ENCODE assay signal across 12 cellular contexts in genomic region chrX:1464282-1465131, GRCh38. TPM values are rescaled to one million over a fixed set of nuclear protein-coding genes. Genes with fewer than 3 reads are reported as not detected.
DNase-seq lines count a peak whose midpoint lies in the region; ATAC-seq and TF ChIP-seq lines count a peak whose summit lies in the region.
"Had no signal": no experiment of that assay in that cellular context is flagged by ENCODE, and none has a peak within 500 bp of the region (broad histone marks: within the 10 kb centered on the region; RNA-seq: fewer than 3 reads in every experiment).

No MANE protein-coding gene starts in this region.

- no peak overlapping the region for H2AK5ac ChIP-seq in H9 (ENCODE audit: insufficient read length, low read length)

- H3K4me3 ChIP-seq in SJSA1, result no peak overlapping the region

- H3K4me2 ChIP-seq in H9 (ENCODE audit: insufficient read depth, insufficient read length, low read length), result no peak overlapping the region

- intact Hi-C loops in sciatic nerve (cut with DNase I), result loop anchor here (10.0 kb wide), 1 partner anchor 1140 kb away; no protein-coding TSS in a partner anchor

- no peaks in the 10 kb centered on the region for H3K4me1 ChIP-seq in H9 (ENCODE audit: insufficient read depth, low read length)
- H3K4me1 ChIP-seq in SJSA1 (replicated peaks), result peaks cover 33% of the 10 kb centered on the region

- H3T11ph ChIP-seq in H9 (ENCODE audit: low read length), result no peak overlapping the region

- no peak overlapping the region for H4K5ac ChIP-seq in H9 (ENCODE audit: insufficient read length, low read depth, low read length)

- DNase-seq in H9 (peak; percentile 18), SJSA1 (ENCODE audit: low read depth in 1 of 2, low spot score in 2 of 2) (peak; percentile 21 to 35), osteocyte (ENCODE audit: extremely low spot score, unreplicated experiment) (peak; percentile 79), GF-D8 (lab: John Stamatoyannopoulos, UW) (no peak), NCI-H2227 treated with DMSO at 0.1 percent for 48 hours (lab: John Stamatoyannopoulos, UW) (no peak), sciatic nerve (ENCODE audit: low spot score) (no peak)
- DNase-seq: GOT3, Karpas-422, left ventricle myocardium superior, NCI-H2171 had no signal

- H2BK5ac ChIP-seq in H9 (ENCODE audit: insufficient read length, low read length), result no peak overlapping the region

- H3K79me2 ChIP-seq in H9 (ENCODE audit: insufficient read depth, low read length), result no peaks in the 10 kb centered on the region

- no peak for TF ChIP-seq CTCF in H9 (conservative IDR thresholded peaks at IDR 0.05)
- TF ChIP-seq CTCF in osteocyte (IDR thresholded peaks at IDR 0.05), result no peak

- no peak overlapping the region; the same call in 1 of the 2 replicates for H3K14ac ChIP-seq in H9 (ENCODE audit: insufficient read depth, low read length)

- no peak overlapping the region for H4K8ac ChIP-seq in H9 (replicated peaks; ENCODE audit: insufficient read length, low read depth, low read length)

- H2AFZ ChIP-seq in H9 (ENCODE audit: low read length), result no peak overlapping the region

- peaks cover 8% of the 10 kb centered on the region for H3K27me3 Mint-ChIP-seq in H9 (ENCODE audit: low read depth)
- no peaks in the 10 kb centered on the region for H3K27me3 Mint-ChIP-seq in activated naive CD8-positive, alpha-beta T cell
- H3K27me3 Mint-ChIP-seq in osteocyte (ENCODE audit: unreplicated experiment), result no peaks in the 10 kb centered on the region

- ATAC-seq in HG02763 (IDR thresholded peaks at IDR 0.05; ENCODE audit: unreplicated experiment), result no peak
- no peak for ATAC-seq in sciatic nerve
- ATAC-seq: left ventricle myocardium superior had no signal

- no peak overlapping the region for H3K23ac ChIP-seq in H9 (ENCODE audit: insufficient read length, low read depth, low read length)

- H3K9me3 Mint-ChIP-seq in H9 (no peaks in the 10 kb centered on the region; a peak in 1 of 5 replicates), osteocyte (ENCODE audit: unreplicated experiment) (no peaks in the 10 kb centered on the region)
- no peaks in the 10 kb centered on the region for H3K9me3 Mint-ChIP-seq in activated naive CD8-positive, alpha-beta T cell (ENCODE audit: low read depth)

- H3K18ac ChIP-seq in H9 (ENCODE audit: insufficient read length, low read depth, low read length), result no peak overlapping the region

- H3K4me1 Mint-ChIP-seq in H9 (peaks cover 6% of the 10 kb centered on the region in 2 experiments), osteocyte (ENCODE audit: unreplicated experiment) (peaks cover 24% of the 10 kb centered on the region)
- peaks cover 72% of the 10 kb centered on the region for H3K4me1 Mint-ChIP-seq in activated naive CD8-positive, alpha-beta T cell (ENCODE audit: low read depth)

- H4K20me1 ChIP-seq in H9 (ENCODE audit: control insufficient read depth, insufficient read depth, insufficient read length), result no peaks in the 10 kb centered on the region

- no peak overlapping the region for H2BK12ac ChIP-seq in H9 (ENCODE audit: insufficient read length, low read depth, low read length)

- H3K56ac ChIP-seq in H9 (ENCODE audit: insufficient read length, low read depth, low read length), result no peak overlapping the region

- H2BK120ac ChIP-seq in H9 (ENCODE audit: low read depth, low read length, poor library complexity, severe bottlenecking), result no peak overlapping the region

- H3K79me1 ChIP-seq in H9 (ENCODE audit: insufficient read depth, low read depth, low read length, poor library complexity, severe bottlenecking), result no peaks in the 10 kb centered on the region

- no peaks in the 10 kb centered on the region; the same call in 1 of the 2 replicates for H3K27me3 ChIP-seq in H9 (ENCODE audit: insufficient read depth, low read length)
- no peaks in the 10 kb centered on the region for H3K27me3 ChIP-seq in SJSA1 (replicated peaks)

- H3K9ac ChIP-seq in H9 (ENCODE audit: extremely low read depth, insufficient read length, low read length), result no peak overlapping the region

- no peaks in the 10 kb centered on the region for H3K36me3 Mint-ChIP-seq in H9 (ENCODE audit: insufficient read depth in 1 of 3, low read depth in 3 of 3)
- peaks cover 4% of the 10 kb centered on the region for H3K36me3 Mint-ChIP-seq in activated naive CD8-positive, alpha-beta T cell
- no peaks in the 10 kb centered on the region for H3K36me3 Mint-ChIP-seq in osteocyte (ENCODE audit: unreplicated experiment)

- no peaks in the 10 kb centered on the region for H3K36me3 ChIP-seq in SJSA1

- H4K91ac ChIP-seq in H9 (ENCODE audit: insufficient read length, low read depth, low read length), result no peak overlapping the region

- no peak overlapping the region for H3K4ac ChIP-seq in H9 (ENCODE audit: low read depth, low read length)

- H3K27ac Mint-ChIP-seq in H9, result no peak overlapping the region; a peak in 1 of 7 replicates
- H3K27ac Mint-ChIP-seq in activated naive CD8-positive, alpha-beta T cell, result peak overlapping the region; percentile 93
- H3K27ac Mint-ChIP-seq in osteocyte (ENCODE audit: unreplicated experiment), result no peak overlapping the region

- H3K9me3 ChIP-seq in H9 (ENCODE audit: control insufficient read depth, low read depth, low read length) (no peaks in the 10 kb centered on the region), SJSA1 (replicated peaks) (no peaks in the 10 kb centered on the region)

- H2BK20ac ChIP-seq in H9 (ENCODE audit: low read depth, low read length, poor library complexity, severe bottlenecking), result no peak overlapping the region

- no peak overlapping the region for H3K27ac ChIP-seq in H9 (ENCODE audit: insufficient read length, low read depth, low read length)
- H3K27ac ChIP-seq in SJSA1, result no peak overlapping the region

- H2BK15ac ChIP-seq in H9 (ENCODE audit: low read depth, low read length), result 0 out of 2 replicates have a peak overlapping the region, but pooled peaks have one; percentile 12

- no CpG with 5 or more reads among the region's 24 CpGs for WGBS in H9 (ENCODE audit: extremely low coverage, insufficient read length, low lambda C conversion rate)

- H3K23me2 ChIP-seq in H9 (ENCODE audit: insufficient read length, low read depth, low read length, poor library complexity, severe bottlenecking), result no peaks in the 10 kb centered on the region

- no peak overlapping the region for H3K4me3 Mint-ChIP-seq in H9
- H3K4me3 Mint-ChIP-seq in activated naive CD8-positive, alpha-beta T cell, result peak overlapping the region; percentile 74
- H3K4me3 Mint-ChIP-seq in osteocyte (ENCODE audit: unreplicated experiment), result no peak overlapping the region

RNA-seq across cellular contexts. Expression of gene ASMTL, which starts 11.8 kb away (rescaled TPM):
- total RNA-seq in H9 (2021) (59.8 and 64.2 TPM in 2 replicates), osteocyte (33.3 and 35.9 TPM in 2 replicates), sciatic nerve (35.0 TPM)
- total RNA-seq in SJSA1 (2014; rRNA removed; shearing (Covaris generic)), result 7.3 and 10.0 TPM in 2 replicates

Comparison
In these comparisons a context has a peak if more than half of its experiments do, and no peak if none do; other contexts are left out.
1. DNase-seq: peak in H9 (single experiment), SJSA1 (2 of 2) and osteocyte (single experiment); none in GF-D8 (single experiment), NCI-H2227 treated with DMSO at 0.1 percent for 48 hours (single experiment) and sciatic nerve (single experiment).